ENCODE assay signal across 11 cellular contexts in genomic region chr19:46218160-46218559, GRCh38. TPM values are rescaled to one million over a fixed set of nuclear protein-coding genes. Genes with fewer than 3 reads are reported as not detected.
DNase-seq lines count a peak whose midpoint lies in the region; ATAC-seq and TF ChIP-seq lines count a peak whose summit lies in the region.
"Had no signal": no experiment of that assay in that cellular context is flagged by ENCODE, and none has a peak within 500 bp of the region (broad histone marks: within the 10 kb centered on the region; RNA-seq: fewer than 3 reads in every experiment).

No MANE protein-coding gene starts in this region.

- POLR2A ChIA-PET in activated CD8-positive, alpha-beta T cell treated with anti-CD3 and anti-CD28 coated beads for 36 hours (lab: Charles Lee), result no interaction called here

- no CpG with 5 or more reads among the region's 6 CpGs for WGBS in iPS DF 6.9 (ENCODE audit: insufficient coverage, insufficient read length)

- no peak for TF ChIP-seq RAD21 in Ishikawa (IDR thresholded peaks at IDR 0.05; ENCODE audit: low read depth)

- H3K27ac Mint-ChIP-seq in activated CD8-positive, alpha-beta T cell treated with anti-CD3 and anti-CD28 coated beads for 36 hours, result no peak overlapping the region
- H3K27ac Mint-ChIP-seq: activated B cell treated with CpG ODN at 0.5 μM for 24 hours had no signal

- H3K27ac ChIP-seq in iPS DF 6.9 (ENCODE audit: low read length), result no peak overlapping the region
- H3K27ac ChIP-seq: upper lobe of right lung had no signal

- TF ChIP-seq EP300 in Ishikawa (IDR thresholded peaks at IDR 0.05; ENCODE audit: borderline replicate concordance), result no peak

- CTCF ChIA-PET in activated CD8-positive, alpha-beta T cell treated with anti-CD3 and anti-CD28 coated beads for 36 hours (lab: Charles Lee), result no interaction called here

- H3K27me3 ChIP-seq in iPS DF 6.9 (ENCODE audit: control insufficient read depth, insufficient read depth, low read length), result no peaks in the 10 kb centered on the region
- H3K27me3 ChIP-seq: upper lobe of right lung had no signal

- no peaks in the 10 kb centered on the region for H3K9me3 ChIP-seq in iPS DF 6.9 (ENCODE audit: control insufficient read depth, insufficient read depth, low read length)
- H3K9me3 ChIP-seq: upper lobe of right lung had no signal

- intact Hi-C loops in activated CD8-positive, alpha-beta T cell treated with anti-CD3 and anti-CD28 coated beads for 36 hours (cut with micrococcal nuclease), result no loop called here

- peaks cover 38% of the 10 kb centered on the region for H3K27me3 Mint-ChIP-seq in activated CD8-positive, alpha-beta T cell treated with anti-CD3 and anti-CD28 coated beads for 36 hours

- no peaks in the 10 kb centered on the region for H3K4me1 Mint-ChIP-seq in activated CD8-positive, alpha-beta T cell treated with anti-CD3 and anti-CD28 coated beads for 36 hours (ENCODE audit: low read depth)
- H3K4me1 Mint-ChIP-seq: activated B cell treated with CpG ODN at 0.5 μM for 24 hours had no signal

- no peak overlapping the region for H3K4me3 Mint-ChIP-seq in activated CD8-positive, alpha-beta T cell treated with anti-CD3 and anti-CD28 coated beads for 36 hours
- H3K4me3 Mint-ChIP-seq: activated B cell treated with CpG ODN at 0.5 μM for 24 hours had no signal

- ATAC-seq in activated CD8-positive, alpha-beta T cell treated with anti-CD3 and anti-CD28 coated beads for 36 hours, result no peak
- no peak for ATAC-seq in HG02870 (IDR thresholded peaks at IDR 0.05; ENCODE audit: unreplicated experiment)
- ATAC-seq in HG03571 (IDR thresholded peaks at IDR 0.05; ENCODE audit: unreplicated experiment), result no peak
- ATAC-seq: upper lobe of right lung had no signal

- H3K9me3 Mint-ChIP-seq in activated CD8-positive, alpha-beta T cell treated with anti-CD3 and anti-CD28 coated beads for 36 hours, result no peaks in the 10 kb centered on the region

- no peak for TF ChIP-seq CTCF in activated CD8-positive, alpha-beta T cell treated with anti-CD3 and anti-CD28 coated beads for 36 hours (IDR thresholded peaks at IDR 0.05)

- H3K36me3 Mint-ChIP-seq in activated CD8-positive, alpha-beta T cell treated with anti-CD3 and anti-CD28 coated beads for 36 hours (ENCODE audit: low read depth), result no peaks in the 10 kb centered on the region

- H3K4me3 ChIP-seq in iPS DF 6.9 (ENCODE audit: low read length), result no peak overlapping the region
- H3K4me3 ChIP-seq: upper lobe of right lung had no signal

- no peaks in the 10 kb centered on the region for H3K4me1 ChIP-seq in iPS DF 6.9 (ENCODE audit: control insufficient read depth, insufficient read depth, low read length)
- H3K4me1 ChIP-seq: upper lobe of right lung had no signal

- DNase-seq in COLO829 (ENCODE audit: low spot score), result peak; percentile 35
- DNase-seq in activated CD8-positive, alpha-beta T cell treated with anti-CD3 and anti-CD28 coated beads for 36 hours, result peak; percentile 58
- peak; percentile 43 for DNase-seq in iPS DF 6.9 (ENCODE audit: low read depth, low spot score)
- DNase-seq in anterior cingulate cortex (lab: John Stamatoyannopoulos, UW), result no peak
- DNase-seq in NCI-H526 (lab: John Stamatoyannopoulos, UW), result no peak
- DNase-seq: activated B cell treated with CpG ODN at 0.5 μM for 24 hours, NCI-H1417, upper lobe of right lung had no signal

- no peaks in the 10 kb centered on the region for H3K36me3 ChIP-seq in iPS DF 6.9 (ENCODE audit: control insufficient read depth, insufficient read depth, low read length)
- H3K36me3 ChIP-seq: upper lobe of right lung had no signal

TF ChIP-seq in Ishikawa, 13 proteins besides CTCF, POLR2A, EP300 and RAD21:
- TF ChIP-seq TCF12 (IDR thresholded peaks at IDR 0.05; ENCODE audit: low read depth), result no peak
- peak; percentile 96 for TF ChIP-seq REST (IDR thresholded peaks at IDR 0.05; ENCODE audit: low read depth)
- peak; percentile 67; the same call in 1 of the 2 replicates for TF ChIP-seq MAX (IDR thresholded peaks at IDR 0.05)
- TF ChIP-seq TAF1 (IDR thresholded peaks at IDR 0.05; ENCODE audit: low read depth), result no peak

RNA-seq across cellular contexts. Expression of gene IGFL1, which starts 11.4 kb away (rescaled TPM):
- total RNA-seq in activated CD8-positive, alpha-beta T cell treated with anti-CD3 and anti-CD28 coated beads for 36 hours, result not detected
- total RNA-seq: activated B cell treated with CpG ODN at 0.5 μM for 24 hours, upper lobe of right lung had no signal

Comparison
In these comparisons a context has a peak if more than half of its experiments do, and no peak if none do; other contexts are left out.
1. DNase-seq: peak in COLO829 (single experiment), activated CD8-positive, alpha-beta T cell treated with anti-CD3 and anti-CD28 coated beads for 36 hours (single experiment) and iPS DF 6.9 (single experiment); none in anterior cingulate cortex (0 of 58) and NCI-H526 (0 of 2).